Comparison of ENCODE assay signal across 8 cellular contexts in the genomic region with DNA sequence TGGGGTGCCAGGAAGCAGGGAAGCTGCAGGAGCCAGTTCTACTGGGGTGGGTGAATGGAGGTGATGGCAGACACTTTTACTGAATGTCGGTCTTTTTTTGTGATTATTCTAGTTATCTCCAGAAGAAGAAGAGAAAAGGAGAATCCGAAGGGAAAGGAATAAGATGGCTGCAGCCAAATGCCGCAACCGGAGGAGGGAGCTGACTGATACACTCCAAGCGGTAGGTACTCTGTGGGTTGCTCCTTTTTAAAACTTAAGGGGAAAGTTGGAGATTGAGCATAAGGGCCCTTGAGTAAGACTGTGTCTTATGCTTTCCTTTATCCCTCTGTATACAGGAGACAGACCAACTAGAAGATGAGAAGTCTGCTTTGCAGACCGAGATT. TPM values are rescaled to one million over a fixed set of nuclear protein-coding genes. Genes with fewer than 3 reads are reported as not detected.
DNase-seq lines count a peak whose midpoint lies in the region; ATAC-seq and TF ChIP-seq lines count a peak whose summit lies in the region.

No MANE protein-coding gene starts in this region.

- peaks cover 61% of the 10 kb centered on the region for H3K27me3 Mint-ChIP-seq in CD4-positive, alpha-beta T cell
- peaks cover 7% of the 10 kb centered on the region for H3K27me3 Mint-ChIP-seq in activated T-cell treated with anti-CD3 and anti-CD28 coated beads, Interleukin-2, amount 50 U/mL, for 4 hours (ENCODE audit: low read depth)

- peak overlapping the region; percentile 94 for H3K4me3 Mint-ChIP-seq in CD4-positive, alpha-beta T cell
- peak overlapping the region; percentile 92 for H3K4me3 Mint-ChIP-seq in activated T-cell treated with anti-CD3 and anti-CD28 coated beads, Interleukin-2, amount 50 U/mL, for 4 hours

- peak overlapping the region; percentile 88 for H3K4me3 ChIP-seq in fibroblast of villous mesenchyme (ENCODE audit: low read depth, low read length)
- peak overlapping the region; percentile 80 for H3K4me3 ChIP-seq in ovary

- H3K36me3 ChIP-seq in ovary: peaks cover 3% of the 10 kb centered on the region

- H3K36me3 Mint-ChIP-seq in CD4-positive, alpha-beta T cell (ENCODE audit: low read depth): peaks cover 53% of the 10 kb centered on the region
- H3K36me3 Mint-ChIP-seq in activated T-cell treated with anti-CD3 and anti-CD28 coated beads, Interleukin-2, amount 50 U/mL, for 4 hours (ENCODE audit: insufficient read depth): peaks cover 16% of the 10 kb centered on the region

- CTCF ChIA-PET in CD4-positive, alpha-beta T cell (lab: Charles Lee): interaction anchor here (2.4 to 5.6 kb wide), 2 partner anchors 15 to 48 kb away, joined by 6 to 38 read pairs; no protein-coding TSS in a partner anchor

- 86 to 89% (median 88%) methylated on average over 6 of the region's 6 CpGs for WGBS in ovary, 3 donors

- POLR2A ChIA-PET in CD4-positive, alpha-beta T cell (lab: Charles Lee): interaction anchor here (1.3 to 2.2 kb wide), 2 partner anchors 22 to 33 kb away, joined by 3 to 8 read pairs; no protein-coding TSS in a partner anchor

- peaks cover 7% of the 10 kb centered on the region for H3K4me1 ChIP-seq in ovary (ENCODE audit: insufficient read depth)

- peak in 1 of 10 experiments; percentile 40 for DNase-seq in CD4-positive, alpha-beta T cell
- DNase-seq in activated T-cell treated with anti-CD3 and anti-CD28 coated beads, Interleukin-2, amount 50 U/mL, for 4 hours: no peak
- no peak for DNase-seq in fibroblast of villous mesenchyme (ENCODE audit: low read depth)
- no peak for DNase-seq in ovary
- no peak for DNase-seq in NCI-H2171 treated with DMSO at 0.1 percent for 48 hours (lab: John Stamatoyannopoulos, UW)
- DNase-seq in effector CD8-positive, alpha-beta T cell (lab: John Stamatoyannopoulos, UW): no peak

- H3K27me3 ChIP-seq in CD4-positive, alpha-beta T cell (ENCODE audit: control insufficient read depth, insufficient read depth, low read length): peaks cover 4% of the 10 kb centered on the region
- H3K27me3 ChIP-seq in ovary: no peaks in the 10 kb centered on the region

- peaks cover 37% of the 10 kb centered on the region for H3K4me1 Mint-ChIP-seq in CD4-positive, alpha-beta T cell (ENCODE audit: low read depth)
- peaks cover 45% of the 10 kb centered on the region for H3K4me1 Mint-ChIP-seq in activated T-cell treated with anti-CD3 and anti-CD28 coated beads, Interleukin-2, amount 50 U/mL, for 4 hours (ENCODE audit: low read depth)

- TF ChIP-seq POLR2A in ovary (IDR thresholded peaks at IDR 0.05): no peak

- H3K9me3 Mint-ChIP-seq in CD4-positive, alpha-beta T cell: no peaks in the 10 kb centered on the region
- H3K9me3 Mint-ChIP-seq in activated T-cell treated with anti-CD3 and anti-CD28 coated beads, Interleukin-2, amount 50 U/mL, for 4 hours: no peaks in the 10 kb centered on the region

- intact Hi-C loops in CD4-positive, alpha-beta T cell (cut with DNase I, micrococcal nuclease): no loop called here
- intact Hi-C loops in ovary (cut with DNase I): no loop called here

- H3K9me3 ChIP-seq in CD4-positive, alpha-beta T cell (ENCODE audit: control insufficient read depth, low read length): no peaks in the 10 kb centered on the region
- no peaks in the 10 kb centered on the region for H3K9me3 ChIP-seq in ovary

- no peak for TF ChIP-seq EP300 in ovary (IDR thresholded peaks at IDR 0.05)

- H3K27ac Mint-ChIP-seq in CD4-positive, alpha-beta T cell: peak overlapping the region; percentile 92

- no peak for TF ChIP-seq CTCF in CD4-positive, alpha-beta T cell (IDR thresholded peaks at IDR 0.05)
- TF ChIP-seq CTCF in fibroblast of villous mesenchyme (IDR thresholded peaks at IDR 0.05; ENCODE audit: insufficient read depth, low read depth, low read length) (no peak), ovary (IDR thresholded peaks at IDR 0.05) (no peak)

- ATAC-seq in CD4-positive, alpha-beta T cell (ENCODE audit: poor library complexity): no peak
- no peak for ATAC-seq in activated T-cell treated with anti-CD3 and anti-CD28 coated beads, Interleukin-2, amount 50 U/mL, for 4 hours
- no peak for ATAC-seq in GM21825 (IDR thresholded peaks at IDR 0.05; ENCODE audit: unreplicated experiment)
- ATAC-seq in HG03469 (IDR thresholded peaks at IDR 0.05; ENCODE audit: unreplicated experiment): no peak

- no peak overlapping the region for H3K27ac ChIP-seq in CD4-positive, alpha-beta T cell (ENCODE audit: low read depth, low read length)
- H3K27ac ChIP-seq in ovary: peak overlapping the region in 1 of 2 donors; percentile 42

RNA-seq across cellular contexts. Expression of a gene that starts 1.8 kb away (rescaled TPM):
- 1,000 to 10,000 TPM; 1,565 to 1,685 TPM for total RNA-seq in CD4-positive, alpha-beta T cell
- total RNA-seq in activated T-cell treated with anti-CD3 and anti-CD28 coated beads, Interleukin-2, amount 50 U/mL, for 4 hours: 10 to 100 TPM; 16.8 to 19.5 (median 18.1) TPM
- 108 and 122 TPM in 2 replicates for total RNA-seq in fibroblast of villous mesenchyme
- total RNA-seq in ovary: 1,000 to 10,000 TPM in 2 of 7 donors, 100 to 1,000 TPM in 5; 115 to 2,019 (median 178) TPM
- polyA plus RNA-seq in ovary: 100 to 1,000 TPM; 129 to 499 TPM
